In genomic region chr2:158553257-158553656, GRCh38 we compare ENCODE assay signal across 21 cellular contexts.
DNase-seq lines count a peak whose midpoint lies in the region; ATAC-seq, FAIRE-seq and TF ChIP-seq lines count a peak whose summit lies in the region.
"Had no signal": no experiment of that assay in that cellular context is flagged by ENCODE, and none has a peak within 500 bp of the region (broad histone marks: within the 10 kb centered on the region; RNA-seq: fewer than 3 reads in every experiment).

No MANE protein-coding gene starts in this region.

- H3K27me3 ChIP-seq in IMR-90 (ENCODE audit: control insufficient read depth, insufficient read depth, low read length) (no peaks in the 10 kb centered on the region), H1 (replicated peaks in 1 of 4; ENCODE audit: control insufficient read depth in 3 of 4, extremely low read depth in 1 of 4, insufficient read depth in 3 of 4, low read length in 3 of 4) (no peaks in the 10 kb centered on the region), left ventricle myocardium inferior (ENCODE audit: low read depth) (no peaks in the 10 kb centered on the region)
- H3K27me3 ChIP-seq: BLaER1 treated with 17β-estradiol and CSF1 and Interleukin-3, amounts not matched to agents 10 nM and 100 nM had no signal

- no peak for TF ChIP-seq EP300 in A549 (IDR thresholded peaks at IDR 0.05)
- no peak for TF ChIP-seq EP300 in H1 (IDR thresholded peaks at IDR 0.05; ENCODE audit: borderline replicate concordance in 1 of 2, low read depth in 2 of 2, low read length in 2 of 2)

- H3K23ac ChIP-seq in IMR-90 (ENCODE audit: low read depth, low read length) (no peak overlapping the region), H1 (ENCODE audit: insufficient read length) (no peak overlapping the region)

- DNase-seq in A549 (ENCODE audit: low read depth in 1 of 2, low spot score in 1 of 2) (no peak), IMR-90 (no peak), H1 (ENCODE audit: low read depth in 1 of 2, low spot score in 2 of 2) (no peak), left ventricle myocardium inferior (no peak), GDM1 (lab: John Stamatoyannopoulos, UW) (no peak)
- DNase-seq: 8988T; AML-193; Caco-2; Calu3; CD4-positive, alpha-beta T cell; CD8-positive, alpha-beta T cell; DMS79 treated with DMSO at 0.1 percent for 48 hours had no signal

- whole genome bisulfite sequencing in A549 (ENCODE audit: missing lambda C conversion rate), result 91% methylated on average over 3 of the region's 3 CpGs
- 60% methylated on average over 1 of the region's 3 CpGs; no CpG with 5 or more reads in 1 of the 2 experiments for WGBS in IMR-90 (ENCODE audit: extremely low coverage in 2 of 2, insufficient read length in 1 of 2), 2 experiments
- WGBS in H1 (ENCODE audit: extremely low coverage in 1 of 2, insufficient coverage in 1 of 2, insufficient read length in 1 of 2, insufficient replicate concordance in 2 of 2, low coverage in 1 of 2, low lambda C conversion rate in 2 of 2, missing lambda C conversion rate in 1 of 2), 2 experiments, result 98% methylated on average over 3 of the region's 3 CpGs; no CpG with 5 or more reads in 1 of the 2 experiments

- no peak overlapping the region for H2BK5ac ChIP-seq in IMR-90 (ENCODE audit: low read depth, low read length, poor library complexity, severe bottlenecking)
- H2BK5ac ChIP-seq in H1 (ENCODE audit: low read depth, low read length), result no peak overlapping the region

- H3K56ac ChIP-seq in IMR-90 (ENCODE audit: extremely low read depth, insufficient read depth, low read length) (no peak overlapping the region), H1 (replicated peaks; ENCODE audit: insufficient read length, low read depth, low read length) (no peak overlapping the region)

- H2AK5ac ChIP-seq in IMR-90 (ENCODE audit: low read depth, low read length), result no peak overlapping the region
- H2AK5ac ChIP-seq in H1 (ENCODE audit: low read depth, low read length), result no peak overlapping the region

- H3K9me1 ChIP-seq in IMR-90 (ENCODE audit: insufficient read depth, low read length), result no peaks in the 10 kb centered on the region; the same call in 1 of the 2 replicates

- H2AK9ac ChIP-seq in IMR-90 (replicated peaks; ENCODE audit: low read depth, low read length, poor library complexity), result no peak overlapping the region

- H3K79me2 ChIP-seq in H1 (ENCODE audit: control insufficient read depth in 1 of 2, insufficient read depth in 2 of 2, low read length in 2 of 2), result no peaks in the 10 kb centered on the region

- CTCF ChIA-PET in A549 (lab: Yijun Ruan, JAX) (interaction anchor here (1.0 kb wide), 1 partner anchor 192 kb away, joined by 3 read pairs; no protein-coding TSS in a partner anchor), IMR-90 (lab: Yijun Ruan, JAX) (no interaction called here), H1 (lab: Charles Lee; ENCODE audit: partially characterized antibody) (interaction anchor here (1.0 to 1.6 kb wide), 2 partner anchors 8 to 78 kb away, joined by 3 to 6 read pairs; no protein-coding TSS in a partner anchor)

- TF ChIP-seq RAD21 in A549 (conservative IDR thresholded peaks at IDR 0.05 in 1 of 2, IDR thresholded peaks at IDR 0.05 in 1 of 2), result no peak
- no peak for TF ChIP-seq RAD21 in IMR-90 (IDR thresholded peaks at IDR 0.05; ENCODE audit: low read length)
- TF ChIP-seq RAD21 in H1 (IDR thresholded peaks at IDR 0.05 in 1 of 2, conservative IDR thresholded peaks at IDR 0.05 in 1 of 2; ENCODE audit: low read depth in 2 of 2, low read length in 2 of 2), result no peak

- H3K4ac ChIP-seq in IMR-90 (ENCODE audit: low read depth, low read length) (no peak overlapping the region), H1 (replicated peaks; ENCODE audit: insufficient read length, low read depth, low read length) (no peak overlapping the region)

- no peak overlapping the region for H4K5ac ChIP-seq in IMR-90 (ENCODE audit: low read depth, low read length)
- no peak overlapping the region for H4K5ac ChIP-seq in H1 (ENCODE audit: insufficient read length, low read depth, low read length)

- no TSS peak for BruUV-seq in IMR-90 (replicated peaks; lab: Mats Ljungman, UMichigan)

- H2AFZ ChIP-seq in IMR-90 (replicated peaks; ENCODE audit: low read length, poor library complexity) (no peak overlapping the region), H1 (ENCODE audit: low read length) (no peak overlapping the region)

- H3K36me3 ChIP-seq in IMR-90 (ENCODE audit: control insufficient read depth, insufficient read depth, low read length), result peaks cover 1% of the 10 kb centered on the region; the same call in 1 of the 2 replicates
- peaks cover 0 to 5% (median 2%) of the 10 kb centered on the region in 4 experiments; a peak in 4 of 8 replicates for H3K36me3 ChIP-seq in H1 (ENCODE audit: control insufficient read depth in 2 of 4, insufficient read depth in 4 of 4, low read length in 3 of 4)
- H3K36me3 ChIP-seq in left ventricle myocardium inferior, result peaks cover 10% of the 10 kb centered on the region

- dilution Hi-C loops in IMR-90 (cut with HindIII; ENCODE audit: low sequenced_read_pairs, unreplicated experiment), result no loop called here

- no peak overlapping the region for H2BK12ac ChIP-seq in H1 (ENCODE audit: low read depth, low read length)

- in situ Hi-C loops in IMR-90 (cut with MboI; ENCODE audit: low sequenced_read_pairs), result no loop called here

- H4K8ac ChIP-seq in IMR-90 (ENCODE audit: low read depth in 2 of 2, low read length in 2 of 2), result no peak overlapping the region
- H4K8ac ChIP-seq in H1 (ENCODE audit: extremely low read depth, insufficient read depth, low read length), result no peak overlapping the region

- H3K18ac ChIP-seq in IMR-90 (ENCODE audit: low read depth, low read length) (no peak overlapping the region), H1 (ENCODE audit: extremely low read depth, low read length) (no peak overlapping the region)

- no peak overlapping the region for H3K27ac ChIP-seq in A549
- H3K27ac ChIP-seq in IMR-90 (ENCODE audit: insufficient read depth, low read length), result no peak overlapping the region
- no peak overlapping the region for H3K27ac ChIP-seq in H1 (ENCODE audit: low read depth, low read length)
- no peak overlapping the region for H3K27ac ChIP-seq in left ventricle myocardium inferior (replicated peaks)
- H3K27ac ChIP-seq: BLaER1 treated with 17β-estradiol and CSF1 and Interleukin-3, amounts not matched to agents 10 nM and 100 nM; C4-2B had no signal

- no peak for FAIRE-seq in A549 (lab: Jason Lieb, UNC)
- FAIRE-seq in H1 (lab: Jason Lieb, UNC), result no peak
- FAIRE-seq: A204.1, D721Med, G401.6, GM12878, GM12892, GM18507, GM19239 had no signal

- no peak overlapping the region for H3K9ac ChIP-seq in IMR-90 (ENCODE audit: low read depth, low read length)
- no peak overlapping the region for H3K9ac ChIP-seq in H1 (replicated peaks in 1 of 4; ENCODE audit: extremely low read depth in 1 of 4, low read depth in 3 of 4, low read length in 3 of 4)
- H3K9ac ChIP-seq: BLaER1 treated with 17β-estradiol and CSF1 and Interleukin-3, amounts not matched to agents 10 nM and 100 nM had no signal

- POLR2A ChIA-PET in A549 (lab: Yijun Ruan, JAX) (no interaction called here), IMR-90 (lab: Charles Lee; ENCODE audit: unreplicated experiment) (no interaction called here), H1 (lab: Charles Lee; ENCODE audit: partially characterized antibody) (no interaction called here)

- H3K4me3 ChIP-seq in A549 (no peak overlapping the region), IMR-90 (ENCODE audit: insufficient read depth, low read depth, low read length) (no peak overlapping the region), H1 (ENCODE audit: extremely low read depth in 1 of 4, insufficient read depth in 2 of 4, low read depth in 3 of 4, low read length in 4 of 4) (no peak overlapping the region), left ventricle myocardium inferior (no peak overlapping the region)
- H3K4me3 ChIP-seq: BLaER1 treated with 17β-estradiol and CSF1 and Interleukin-3, amounts not matched to agents 10 nM and 100 nM; GM12878 had no signal

- no peak overlapping the region for H2BK120ac ChIP-seq in IMR-90 (ENCODE audit: low read depth, low read length)
- no peak overlapping the region for H2BK120ac ChIP-seq in H1 (replicated peaks; ENCODE audit: low read depth, low read length)

- H3K9me3 ChIP-seq in A549, result no peaks in the 10 kb centered on the region
- no peaks in the 10 kb centered on the region for H3K9me3 ChIP-seq in IMR-90 (ENCODE audit: control insufficient read depth, insufficient read depth, low read length)
- H3K9me3 ChIP-seq in H1 (ENCODE audit: insufficient read depth in 2 of 2, low read depth in 1 of 2, low read length in 1 of 2), result no peaks in the 10 kb centered on the region
- peaks cover 5% of the 10 kb centered on the region for H3K9me3 ChIP-seq in left ventricle myocardium inferior (replicated peaks)
- H3K9me3 ChIP-seq: BLaER1 treated with 17β-estradiol and CSF1 and Interleukin-3, amounts not matched to agents 10 nM and 100 nM had no signal

- H3K14ac ChIP-seq in IMR-90 (replicated peaks; ENCODE audit: low read depth, low read length) (no peak overlapping the region), H1 (ENCODE audit: insufficient read length) (no peak overlapping the region)

- no peak overlapping the region for H2BK20ac ChIP-seq in IMR-90 (ENCODE audit: low read depth, low read length)
- H2BK20ac ChIP-seq in H1 (ENCODE audit: low read length), result no peak overlapping the region

- intact Hi-C loops in IMR-90 (cut with micrococcal nuclease) (no loop called here), left ventricle myocardium inferior (cut with micrococcal nuclease) (no loop called here)

- no peak for TF ChIP-seq CTCF in A549 (IDR thresholded peaks at IDR 0.05)
- no peak for TF ChIP-seq CTCF in IMR-90 (conservative IDR thresholded peaks at IDR 0.05; ENCODE audit: low read depth, low read length)
- no peak for TF ChIP-seq CTCF in H1 (IDR thresholded peaks at IDR 0.05; ENCODE audit: control extremely low read depth in 1 of 3, insufficient read depth in 1 of 3, low read depth in 1 of 3, low read length in 3 of 3)
- TF ChIP-seq CTCF in left ventricle myocardium inferior (IDR thresholded peaks at IDR 0.05; ENCODE audit: borderline replicate concordance), result no peak

- H3K4me1 ChIP-seq in A549 (no peaks in the 10 kb centered on the region), IMR-90 (ENCODE audit: control insufficient read depth, insufficient read depth, low read length) (no peaks in the 10 kb centered on the region), H1 (replicated peaks in 1 of 4; ENCODE audit: control insufficient read depth in 3 of 4, insufficient read depth in 4 of 4, low read length in 3 of 4) (no peaks in the 10 kb centered on the region), left ventricle myocardium inferior (peaks cover 4% of the 10 kb centered on the region)
- H3K4me1 ChIP-seq: BLaER1 treated with 17β-estradiol and CSF1 and Interleukin-3, amounts not matched to agents 10 nM and 100 nM; Caco-2 had no signal

- H3K79me1 ChIP-seq in IMR-90 (ENCODE audit: low read depth in 1 of 2, low read length in 2 of 2) (peaks cover 3 to 7% of the 10 kb centered on the region in 2 experiments; a peak in 2 of 4 replicates), H1 (ENCODE audit: low read depth, low read length) (no peaks in the 10 kb centered on the region)

- TF ChIP-seq POLR2A in A549 (IDR thresholded peaks at IDR 0.05; ENCODE audit: low read length) (no peak), IMR-90 (IDR thresholded peaks at IDR 0.05; ENCODE audit: low read depth, low read length) (no peak), H1 (IDR thresholded peaks at IDR 0.05; ENCODE audit: control extremely low read depth in 1 of 2, low read depth in 2 of 2, low read length in 2 of 2) (no peak)

- H3K4me2 ChIP-seq in A549, result no peak overlapping the region
- H3K4me2 ChIP-seq in IMR-90 (ENCODE audit: low read depth, low read length), result no peak overlapping the region
- no peak overlapping the region for H3K4me2 ChIP-seq in H1 (ENCODE audit: insufficient read depth in 1 of 2, low read depth in 2 of 2, low read length in 2 of 2)
- H3K4me2 ChIP-seq: BLaER1 treated with 17β-estradiol and CSF1 and Interleukin-3, amounts not matched to agents 10 nM and 100 nM had no signal

- no peak for ATAC-seq in A549
- no peak for ATAC-seq in IMR-90 (ENCODE audit: low read depth)
- ATAC-seq: CD8-positive, alpha-beta T cell; GM12878 had no signal

- H4K91ac ChIP-seq in IMR-90 (ENCODE audit: insufficient read depth, low read depth, low read length), result no peak overlapping the region
- no peak overlapping the region for H4K91ac ChIP-seq in H1 (replicated peaks; ENCODE audit: insufficient read length, low read length)

- H2BK15ac ChIP-seq in IMR-90 (ENCODE audit: low read depth, low read length) (no peak overlapping the region), H1 (ENCODE audit: low read length) (no peak overlapping the region)

- H4K20me1 ChIP-seq in IMR-90 (ENCODE audit: insufficient read depth, low read length) (no peaks in the 10 kb centered on the region), H1 (replicated peaks in 1 of 2; ENCODE audit: control insufficient read depth in 1 of 2, insufficient read depth in 2 of 2, low read length in 2 of 2) (peaks cover 0 to 2% of the 10 kb centered on the region in 2 experiments)
- H4K20me1 ChIP-seq: BLaER1 treated with 17β-estradiol and CSF1 and Interleukin-3, amounts not matched to agents 10 nM and 100 nM had no signal

- H3K23me2 ChIP-seq in H1 (ENCODE audit: low read depth, low read length), result no peaks in the 10 kb centered on the region

Comparison
In these comparisons a context has a peak if more than half of its experiments do, and no peak if none do; other contexts are left out.
1. Of the 18 proteins assayed by ChIP-seq in both H1 and A549: peak only in H1: none; only in A549: none; in both: MAFK; in neither: 17.